In the genomic region with DNA sequence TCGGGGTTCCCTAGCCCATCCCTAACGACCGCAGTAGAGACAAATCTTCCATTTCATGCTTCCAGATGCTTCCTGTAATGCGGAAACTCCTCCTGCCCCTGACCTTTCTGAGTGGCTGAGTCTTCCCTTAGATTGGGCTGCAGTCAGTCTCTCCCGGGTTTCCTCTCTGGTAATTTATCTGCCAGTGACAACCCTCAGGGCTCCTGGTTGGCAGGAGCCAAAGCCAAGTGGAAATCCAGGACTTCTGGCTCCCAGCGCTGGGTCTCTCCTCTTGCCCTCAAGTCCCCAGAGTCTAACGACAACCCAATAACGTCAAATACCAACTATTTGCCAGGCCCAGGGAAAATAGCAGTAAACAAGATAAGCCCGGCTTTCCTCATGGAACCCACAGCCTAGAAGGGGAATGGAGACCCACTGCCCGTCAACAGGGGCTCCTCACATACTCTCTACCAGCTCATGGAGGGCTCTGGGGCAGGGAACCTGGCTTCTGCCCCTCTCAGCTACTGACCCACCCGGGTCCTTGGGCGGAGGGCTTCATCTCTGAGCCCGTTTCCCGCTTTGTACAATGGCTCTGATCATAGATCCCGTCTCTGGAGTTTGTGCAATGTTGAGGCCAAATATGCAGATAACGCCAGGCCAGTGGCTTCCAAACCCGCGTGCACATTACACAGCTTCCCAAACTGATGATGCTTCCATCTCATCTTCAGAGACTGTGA, we compare ENCODE assay signal across 8 cellular contexts. TPM values are rescaled to one million over a fixed set of nuclear protein-coding genes. Genes with fewer than 3 reads are reported as not detected.
A peak's percentile ranks its signal among the peaks of the same experiment; 100 is the strongest.
DNase-seq lines count a peak whose midpoint lies in the region; ATAC-seq and TF ChIP-seq lines count a peak whose summit lies in the region.

No MANE protein-coding gene starts in this region.

- peaks cover 3% of the 10 kb centered on the region; the same call in 1 of the 2 replicates for H3K27me3 ChIP-seq in BJ (ENCODE audit: control insufficient read depth, insufficient read depth, low read length)
- no peaks in the 10 kb centered on the region for H3K27me3 ChIP-seq in naive thymus-derived CD4-positive, alpha-beta T cell (ENCODE audit: control insufficient read depth in 2 of 2, insufficient read depth in 2 of 2, low read length in 2 of 2)

- CTCF ChIA-PET in BJ (lab: Yijun Ruan, JAX): interaction anchor here (0.9 to 1.5 kb wide), 6 partner anchors 13 to 162 kb away, joined by 3 to 8 read pairs (median 4); no protein-coding TSS in a partner anchor
- CTCF ChIA-PET in naive thymus-derived CD4-positive, alpha-beta T cell (lab: Charles Lee): interaction anchor here (0.9 to 3.3 kb wide), 8 partner anchors 10 to 164 kb away, joined by 3 to 18 read pairs (median 4); a partner anchor contains a TSS

- H3K36me3 ChIP-seq in BJ (ENCODE audit: control insufficient read depth, insufficient read depth, low read length) (no peaks in the 10 kb centered on the region), KOPT-K1 (ENCODE audit: insufficient read depth, low read length) (no peaks in the 10 kb centered on the region)
- peaks cover 0 to 9% (median 0%) of the 10 kb centered on the region in 3 experiments for H3K36me3 ChIP-seq in naive thymus-derived CD4-positive, alpha-beta T cell (ENCODE audit: control insufficient read depth in 2 of 3, insufficient read depth in 3 of 3, low read length in 3 of 3)

- peak overlapping the region; percentile 81 to 92 (median 89) for H3K27ac Mint-ChIP-seq in naive thymus-derived CD4-positive, alpha-beta T cell

- peak overlapping the region; percentile 97 for H3K27ac ChIP-seq in KOPT-K1 (ENCODE audit: low read depth, low read length, poor library complexity, severe bottlenecking)
- peak overlapping the region; percentile 77 for H3K27ac ChIP-seq in cingulate gyrus (ENCODE audit: low read depth, low read length)
- H3K27ac ChIP-seq in naive thymus-derived CD4-positive, alpha-beta T cell (ENCODE audit: low read depth, low read length): peak overlapping the region; percentile 97

- peaks cover 0 to 5% (median 0%) of the 10 kb centered on the region in 5 donors for H3K36me3 Mint-ChIP-seq in naive thymus-derived CD4-positive, alpha-beta T cell

- no peak for DNase-seq in BJ (ENCODE audit: low read depth)
- no peak for DNase-seq in naive thymus-derived CD4-positive, alpha-beta T cell
- DNase-seq in GF-D8 (lab: John Stamatoyannopoulos, UW): no peak
- DNase-seq in NOMO-1 (lab: John Stamatoyannopoulos, UW; ENCODE audit: unreplicated experiment in 2 of 2): no peak
- no peak for DNase-seq in MV-4-11 (lab: John Stamatoyannopoulos, UW)

- POLR2A ChIA-PET in BJ (lab: Charles Lee): interaction anchor here (0.6 kb wide), 1 partner anchor 23 kb away, joined by 3 read pairs; no protein-coding TSS in a partner anchor
- POLR2A ChIA-PET in naive thymus-derived CD4-positive, alpha-beta T cell (lab: Charles Lee): interaction anchor here (0.7 to 7.1 kb wide), 26 partner anchors 9 to 268 kb away, joined by 3 to 62 read pairs (median 6); a partner anchor contains a TSS

- H3K4me3 Mint-ChIP-seq in naive thymus-derived CD4-positive, alpha-beta T cell: peak overlapping the region; percentile 87 to 91 (median 91)

- intact Hi-C loops in naive thymus-derived CD4-positive, alpha-beta T cell (cut with micrococcal nuclease): loop anchor here (1.0 to 5.0 kb wide), 15 partner anchors 10 to 1289 kb away; a partner anchor contains a TSS

- H3K9me3 Mint-ChIP-seq in naive thymus-derived CD4-positive, alpha-beta T cell: no peaks in the 10 kb centered on the region

- peaks cover 40 to 57% (median 51%) of the 10 kb centered on the region in 7 donors for H3K4me1 Mint-ChIP-seq in naive thymus-derived CD4-positive, alpha-beta T cell

- peaks cover 20 to 40% of the 10 kb centered on the region in 2 donors for H3K4me1 ChIP-seq in naive thymus-derived CD4-positive, alpha-beta T cell (ENCODE audit: control insufficient read depth in 2 of 2, insufficient read depth in 2 of 2, low read length in 2 of 2)

- ATAC-seq in naive thymus-derived CD4-positive, alpha-beta T cell: no peak
- no peak for ATAC-seq in GM19023 (IDR thresholded peaks at IDR 0.05; ENCODE audit: unreplicated experiment)

- peaks cover 0 to 2% (median 0%) of the 10 kb centered on the region in 5 donors for H3K27me3 Mint-ChIP-seq in naive thymus-derived CD4-positive, alpha-beta T cell

- peak overlapping the region; percentile 49 for H3K4me3 ChIP-seq in BJ (ENCODE audit: low read depth, low read length)
- peak overlapping the region; percentile 70 for H3K4me3 ChIP-seq in naive thymus-derived CD4-positive, alpha-beta T cell (ENCODE audit: low read length)

- no peaks in the 10 kb centered on the region for H3K9me3 ChIP-seq in KOPT-K1 (ENCODE audit: insufficient read depth, low read length, poor library complexity, severe bottlenecking)
- H3K9me3 ChIP-seq in naive thymus-derived CD4-positive, alpha-beta T cell (ENCODE audit: control insufficient read depth in 2 of 3, low read length in 3 of 3): no peaks in the 10 kb centered on the region

- TF ChIP-seq CTCF in BJ (IDR thresholded peaks at IDR 0.05; ENCODE audit: insufficient read depth, low read depth, low read length): no peak

RNA-seq across cellular contexts. Expression of a gene that starts 1.1 kb away (rescaled TPM):
- 29.7 and 35.8 TPM in 2 replicates for polyA plus RNA-seq in BJ (2011; rRNA removed)
- polyA minus RNA-seq in BJ (2011; rRNA and poly(A)+ RNA removed): 18.7 and 22.2 TPM in 2 replicates
- 10 to 100 TPM; 42.9 to 72.2 (median 58.3) TPM for total RNA-seq in naive thymus-derived CD4-positive, alpha-beta T cell
- 10 to 100 TPM; 34.4 to 53.5 TPM for polyA plus RNA-seq in naive thymus-derived CD4-positive, alpha-beta T cell
